ENCODE assay signal across 1 cellular context in genomic region chr1:155971910-155972809, GRCh38.
TF ChIP-seq lines count a peak whose summit lies in the region.

No MANE protein-coding gene starts in this region.

TF ChIP-seq in HepG2, 621 proteins besides CTCF, POLR2A, EP300 and RAD21:
- TF ChIP-seq ZNF567 (CRISPR knock-in tag; IDR thresholded peaks at IDR 0.05; ENCODE audit: borderline replicate concordance) (no peak), NR2C2 (CRISPR knock-in tag; IDR thresholded peaks at IDR 0.05; ENCODE audit: borderline replicate concordance) (peak; percentile 91), HNF4G (IDR thresholded peaks at IDR 0.05; ENCODE audit: borderline replicate concordance, low read depth, low read length) (peak; percentile 28; the same call in 1 of the 2 replicates), HNF4G (CRISPR knock-in tag; IDR thresholded peaks at IDR 0.05; ENCODE audit: borderline replicate concordance, low read depth) (no peak), MLLT10 (CRISPR knock-in tag; IDR thresholded peaks at IDR 0.05) (no peak), ZNF546 (CRISPR knock-in tag; conservative IDR thresholded peaks at IDR 0.05) (no peak), RFXANK (CRISPR knock-in tag; IDR thresholded peaks at IDR 0.05) (no peak), ZNF343 (CRISPR knock-in tag; IDR thresholded peaks at IDR 0.05) (no peak), GPN1 (CRISPR knock-in tag; IDR thresholded peaks at IDR 0.05; ENCODE audit: borderline replicate concordance) (no peak), NR2F6 (IDR thresholded peaks at IDR 0.05) (peak; percentile 58; the same call in 1 of the 2 replicates), NR2F6 (CRISPR knock-in tag; IDR thresholded peaks at IDR 0.05) (peak; percentile 60), HNF4A (CRISPR knock-in tag; IDR thresholded peaks at IDR 0.05) (peak; percentile 42; the same call in 1 of the 2 replicates), HIC2 (CRISPR knock-in tag; IDR thresholded peaks at IDR 0.05; ENCODE audit: low read depth) (peak; percentile 63; the same call in 1 of the 2 replicates), NR2F1 (CRISPR knock-in tag; IDR thresholded peaks at IDR 0.05) (0 out of 4 replicates have a peak, but pooled peaks of 1 of the 2 experiments have one; percentile 12), ZNF687 (CRISPR knock-in tag; IDR thresholded peaks at IDR 0.05) (peak; percentile 79), MBNL3 (CRISPR knock-in tag; conservative IDR thresholded peaks at IDR 0.05) (no peak), ZFP90 (CRISPR knock-in tag; IDR thresholded peaks at IDR 0.05; ENCODE audit: borderline replicate concordance) (no peak), ZBTB7A (CRISPR knock-in tag; IDR thresholded peaks at IDR 0.05) (no peak), RXRA (CRISPR knock-in tag; IDR thresholded peaks at IDR 0.05) (no peak), HNRNPL (IDR thresholded peaks at IDR 0.05; ENCODE audit: low read depth, low read length) (peak; percentile 93), ZNF564 (CRISPR knock-in tag; IDR thresholded peaks at IDR 0.05) (no peak)
- TF ChIP-seq, protein P1, sequence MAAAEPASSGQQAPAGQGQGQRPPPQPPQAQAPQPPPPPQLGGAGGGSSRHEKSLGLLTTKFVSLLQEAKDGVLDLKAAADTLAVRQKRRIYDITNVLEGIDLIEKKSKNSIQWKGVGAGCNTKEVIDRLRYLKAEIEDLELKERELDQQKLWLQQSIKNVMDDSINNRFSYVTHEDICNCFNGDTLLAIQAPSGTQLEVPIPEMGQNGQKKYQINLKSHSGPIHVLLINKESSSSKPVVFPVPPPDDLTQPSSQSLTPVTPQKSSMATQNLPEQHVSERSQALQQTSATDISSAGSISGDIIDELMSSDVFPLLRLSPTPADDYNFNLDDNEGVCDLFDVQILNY (CRISPR knock-in tag; conservative IDR thresholded peaks at IDR 0.05), result no peak
- TF ChIP-seq, protein P2, sequence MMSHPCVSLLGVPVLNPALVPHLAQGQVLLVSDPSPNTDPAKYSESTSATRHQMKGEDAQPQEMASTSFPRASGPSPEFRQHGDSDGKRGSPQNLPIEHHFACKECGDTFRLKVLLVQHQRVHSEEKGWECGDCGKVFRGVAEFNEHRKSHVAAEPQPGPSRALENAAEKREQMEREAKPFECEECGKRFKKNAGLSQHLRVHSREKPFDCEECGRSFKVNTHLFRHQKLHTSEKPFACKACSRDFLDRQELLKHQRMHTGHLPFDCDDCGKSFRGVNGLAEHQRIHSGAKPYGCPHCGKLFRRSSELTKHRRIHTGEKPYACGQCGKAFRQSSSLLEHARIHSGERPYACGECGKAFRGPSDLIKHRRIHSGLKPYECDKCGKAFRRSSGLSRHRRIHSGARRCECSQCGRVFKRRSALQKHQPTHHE (CRISPR knock-in tag; IDR thresholded peaks at IDR 0.05; ENCODE audit: borderline replicate concordance), result no peak
- TF ChIP-seq, protein P3, sequence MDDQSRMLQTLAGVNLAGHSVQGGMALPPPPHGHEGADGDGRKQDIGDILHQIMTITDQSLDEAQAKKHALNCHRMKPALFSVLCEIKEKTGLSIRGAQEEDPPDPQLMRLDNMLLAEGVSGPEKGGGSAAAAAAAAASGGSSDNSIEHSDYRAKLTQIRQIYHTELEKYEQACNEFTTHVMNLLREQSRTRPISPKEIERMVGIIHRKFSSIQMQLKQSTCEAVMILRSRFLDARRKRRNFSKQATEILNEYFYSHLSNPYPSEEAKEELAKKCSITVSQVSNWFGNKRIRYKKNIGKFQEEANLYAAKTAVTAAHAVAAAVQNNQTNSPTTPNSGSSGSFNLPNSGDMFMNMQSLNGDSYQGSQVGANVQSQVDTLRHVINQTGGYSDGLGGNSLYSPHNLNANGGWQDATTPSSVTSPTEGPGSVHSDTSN (CRISPR knock-in tag; IDR thresholded peaks at IDR 0.05; ENCODE audit: borderline replicate concordance), result no peak
